2 cellular contexts compared by ENCODE assay signal in genomic region chr19:17332360-17332676, GRCh38.
TF ChIP-seq lines count a peak whose summit lies in the region.

No MANE protein-coding gene starts in this region.

TF ChIP-seq in SK-N-SH, 30 proteins besides CTCF, POLR2A, EP300 and RAD21:
- TF ChIP-seq REST (IDR thresholded peaks at IDR 0.05; ENCODE audit: low read depth, low read length) (peak; percentile 65), POLR2AphosphoS5 (IDR thresholded peaks at IDR 0.05; ENCODE audit: low read depth, low read length) (no peak)

TF ChIP-seq in SK-N-SH treated with all-trans-retinoic acid at 6 μM for 48 hours, 23 proteins besides CTCF, POLR2A, EP300 and RAD21 (continued from another document):
- TF ChIP-seq SNAI2 (CRISPR knock-in tag; IDR thresholded peaks at IDR 0.05): no peak
- TF ChIP-seq ISL1 (CRISPR knock-in tag; IDR thresholded peaks at IDR 0.05): no peak
- TF ChIP-seq BACH2 (CRISPR knock-in tag; IDR thresholded peaks at IDR 0.05; ENCODE audit: borderline replicate concordance): no peak
- no peak for TF ChIP-seq CSDC2 (CRISPR knock-in tag; IDR thresholded peaks at IDR 0.05)
- no peak for TF ChIP-seq ZFP3 (CRISPR knock-in tag; IDR thresholded peaks at IDR 0.05)
- TF ChIP-seq GLIS3 (CRISPR knock-in tag; IDR thresholded peaks at IDR 0.05): no peak
- TF ChIP-seq ZC3H10 (CRISPR knock-in tag; IDR thresholded peaks at IDR 0.05): no peak
- no peak for TF ChIP-seq CREB5 (CRISPR knock-in tag; IDR thresholded peaks at IDR 0.05; ENCODE audit: low read depth)
- no peak for TF ChIP-seq TOX (CRISPR knock-in tag; IDR thresholded peaks at IDR 0.05; ENCODE audit: borderline replicate concordance)
